ENCODE assay signal across 8 cellular contexts in genomic region chr20:5528719-5529256, GRCh38.
A peak's percentile ranks its signal among the peaks of the same experiment; 100 is the strongest.
DNase-seq lines count a peak whose midpoint lies in the region; ATAC-seq and TF ChIP-seq lines count a peak whose summit lies in the region.

No MANE protein-coding gene starts in this region.

- H3K9me3 ChIP-seq in esophagus squamous epithelium, result no peaks in the 10 kb centered on the region

- no peak overlapping the region for H3K27ac ChIP-seq in KMS-11
- H3K27ac ChIP-seq in esophagus squamous epithelium, result no peak overlapping the region

- no peaks in the 10 kb centered on the region for H3K79me2 ChIP-seq in KMS-11 (ENCODE audit: insufficient read depth, low read depth)

- no peak overlapping the region for H3K4me3 ChIP-seq in KMS-11 (IDR thresholded peaks at IDR 0.05; ENCODE audit: insufficient read depth, low read depth, low read length)
- no peak overlapping the region for H3K4me3 ChIP-seq in esophagus squamous epithelium

- H4K20me1 ChIP-seq in KMS-11 (ENCODE audit: insufficient read depth), result no peaks in the 10 kb centered on the region

- H3K4me2 ChIP-seq in KMS-11, result no peak overlapping the region

- H3K36me3 ChIP-seq in KMS-11 (ENCODE audit: insufficient read depth), result no peaks in the 10 kb centered on the region
- no peaks in the 10 kb centered on the region for H3K36me3 ChIP-seq in esophagus squamous epithelium

- peak; percentile 72 for ATAC-seq in GM21447 (IDR thresholded peaks at IDR 0.05; ENCODE audit: unreplicated experiment)
- peak; percentile 76 for ATAC-seq in stimulated activated naive CD8-positive, alpha-beta T cell treated with anti-CD3 and anti-CD28 coated beads, Interleukin-15, amount 100 ng/mL, for 72 hours

- peaks cover 13% of the 10 kb centered on the region for H3K4me1 Mint-ChIP-seq in nephron progenitor cell
- H3K4me1 Mint-ChIP-seq in stimulated activated naive CD8-positive, alpha-beta T cell treated with anti-CD3 and anti-CD28 coated beads, Interleukin-15, amount 100 ng/mL, for 72 hours, result peaks cover 25% of the 10 kb centered on the region

- H3K9ac ChIP-seq in KMS-11, result no peak overlapping the region

- intact Hi-C loops in esophagus squamous epithelium (cut with DNase I), result loop anchor here (5.0 kb wide), 1 partner anchor 549 kb away; no protein-coding TSS in a partner anchor

- H3K4me3 Mint-ChIP-seq in nephron progenitor cell, result no peak overlapping the region
- H3K4me3 Mint-ChIP-seq in stimulated activated naive CD8-positive, alpha-beta T cell treated with anti-CD3 and anti-CD28 coated beads, Interleukin-15, amount 100 ng/mL, for 72 hours, result no peak overlapping the region

- TF ChIP-seq CTCF in KMS-11 (conservative IDR thresholded peaks at IDR 0.05; ENCODE audit: low read depth, low read length) (peak; percentile 70), esophagus squamous epithelium (IDR thresholded peaks at IDR 0.05) (peak; percentile 24 to 90 (median 85)), nephron progenitor cell (IDR thresholded peaks at IDR 0.05) (peak; percentile 79)

- no peak overlapping the region for H2AFZ ChIP-seq in KMS-11 (ENCODE audit: low read depth)

- no peak overlapping the region for H3K27ac Mint-ChIP-seq in nephron progenitor cell
- no peak overlapping the region for H3K27ac Mint-ChIP-seq in stimulated activated naive CD8-positive, alpha-beta T cell treated with anti-CD3 and anti-CD28 coated beads, Interleukin-15, amount 100 ng/mL, for 72 hours

- H3K36me3 Mint-ChIP-seq in nephron progenitor cell (ENCODE audit: low read depth), result no peaks in the 10 kb centered on the region

- peak; percentile 92 for DNase-seq in DMS 273 (lab: John Stamatoyannopoulos, UW; ENCODE audit: unreplicated experiment)
- DNase-seq in OCI-M2 (lab: John Stamatoyannopoulos, UW; ENCODE audit: unreplicated experiment), result peak; percentile 65
- DNase-seq in activated T-cell treated with anti-CD3 and anti-CD28 coated beads for 48 hours (ENCODE audit: low read depth), result peak; percentile 46
- no peak for DNase-seq in esophagus squamous epithelium (lab: John Stamatoyannopoulos, UW)
- DNase-seq in nephron progenitor cell, result peak; percentile 64
- peak; percentile 67 to 78 for DNase-seq in stimulated activated naive CD8-positive, alpha-beta T cell treated with anti-CD3 and anti-CD28 coated beads, Interleukin-15, amount 100 ng/mL, for 72 hours

- no peaks in the 10 kb centered on the region for H3K9me3 Mint-ChIP-seq in nephron progenitor cell
- H3K9me3 Mint-ChIP-seq in stimulated activated naive CD8-positive, alpha-beta T cell treated with anti-CD3 and anti-CD28 coated beads, Interleukin-15, amount 100 ng/mL, for 72 hours, result no peaks in the 10 kb centered on the region

- peaks cover 4% of the 10 kb centered on the region for H3K27me3 Mint-ChIP-seq in nephron progenitor cell (ENCODE audit: low read depth, poor library complexity)
- no peaks in the 10 kb centered on the region for H3K27me3 Mint-ChIP-seq in stimulated activated naive CD8-positive, alpha-beta T cell treated with anti-CD3 and anti-CD28 coated beads, Interleukin-15, amount 100 ng/mL, for 72 hours

- 7 to 24% methylated on average over 7 of the region's 7 CpGs for WGBS in esophagus squamous epithelium, 2 donors

- no peak for TF ChIP-seq POLR2A in esophagus squamous epithelium (IDR thresholded peaks at IDR 0.05)

- H3K27me3 ChIP-seq in KMS-11 (ENCODE audit: insufficient read depth, low read depth) (no peaks in the 10 kb centered on the region), esophagus squamous epithelium (no peaks in the 10 kb centered on the region)

- no peaks in the 10 kb centered on the region for H3K4me1 ChIP-seq in KMS-11 (ENCODE audit: low read depth, poor library complexity, severe bottlenecking)
- H3K4me1 ChIP-seq in esophagus squamous epithelium, result peaks cover 3 to 16% (median 5%) of the 10 kb centered on the region in 3 donors
